ENCODE assay signal across 8 cellular contexts in the genomic region with DNA sequence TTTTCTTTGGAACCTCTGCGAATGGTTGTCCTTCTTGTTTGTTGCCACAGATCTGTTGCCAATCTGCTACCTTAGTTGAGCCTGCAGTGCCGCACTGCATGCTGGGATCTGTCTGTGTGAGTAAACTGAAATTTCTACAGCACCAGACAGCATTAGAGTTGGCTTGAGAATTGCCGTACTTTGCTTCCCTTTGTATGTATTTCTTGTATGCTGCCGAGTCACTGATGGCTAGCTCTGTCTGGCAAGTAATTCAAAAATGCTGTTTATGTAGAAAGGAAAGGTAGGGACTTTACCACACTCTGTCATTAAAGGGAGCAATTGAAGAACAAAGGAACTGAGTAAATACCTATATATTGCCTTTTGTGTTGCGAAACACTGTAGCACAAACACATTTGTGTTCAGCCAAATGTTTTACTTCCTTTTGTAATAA.
DNase-seq lines count a peak whose midpoint lies in the region; ATAC-seq lines count a peak whose summit lies in the region.

No MANE protein-coding gene starts in this region.

- DNase-seq in COR-L47 (lab: John Stamatoyannopoulos, UW) (peak; percentile 83), NCI-H345 (lab: John Stamatoyannopoulos, UW) (peak; percentile 41), epithelial cell of prostate (ENCODE audit: low read depth, low spot score) (peak; percentile 70), occipital lobe (lab: John Stamatoyannopoulos, UW) (peak; percentile 73), NCI-H2196 treated with DMSO at 0.1 percent for 48 hours (lab: John Stamatoyannopoulos, UW; ENCODE audit: unreplicated experiment) (no peak)
- no peak for DNase-seq in stimulated activated CD8-positive, alpha-beta memory T cell treated with anti-CD3 and anti-CD28 coated beads, Interleukin-4, amount 100 ng/mL, for 48 hours

- H3K27ac ChIP-seq in epithelial cell of prostate = peak overlapping the region; percentile 92

- ATAC-seq in HG02610 (IDR thresholded peaks at IDR 0.05; ENCODE audit: unreplicated experiment) (no peak), GM18858 (IDR thresholded peaks at IDR 0.05; ENCODE audit: unreplicated experiment) (no peak)

Comparison
In these comparisons a context has a peak if more than half of its experiments do, and no peak if none do; other contexts are left out.
1. DNase-seq: peak in COR-L47 (single experiment), NCI-H345 (single experiment), epithelial cell of prostate (single experiment) and occipital lobe (single experiment); none in NCI-H2196 treated with DMSO at 0.1 percent for 48 hours (single experiment) and stimulated activated CD8-positive, alpha-beta memory T cell treated with anti-CD3 and anti-CD28 coated beads, Interleukin-4, amount 100 ng/mL, for 48 hours (single experiment).